8 cellular contexts compared by ENCODE assay signal in the genomic region with DNA sequence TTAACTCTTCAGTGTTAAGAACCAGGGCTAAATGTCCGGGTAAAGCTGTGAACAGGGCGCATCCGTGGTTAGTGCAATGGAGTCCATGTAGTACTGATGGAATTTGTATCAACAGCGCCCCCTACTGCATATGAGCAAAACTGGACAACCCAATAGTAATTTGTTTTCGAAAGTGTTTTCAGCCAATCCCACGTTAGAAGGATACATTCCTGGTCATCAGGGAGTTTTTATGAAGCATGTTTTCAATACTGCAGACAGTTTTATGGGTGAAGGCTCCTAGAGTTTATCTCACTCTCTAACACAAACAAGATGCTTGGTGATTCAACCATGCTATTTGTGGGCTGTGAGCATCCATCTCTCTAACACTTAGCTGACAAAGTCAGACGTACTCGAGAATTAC. TPM values are rescaled to one million over a fixed set of nuclear protein-coding genes. Genes with fewer than 3 reads are reported as not detected.
DNase-seq lines count a peak whose midpoint lies in the region; ATAC-seq and TF ChIP-seq lines count a peak whose summit lies in the region.

No MANE protein-coding gene starts in this region.

- H3K27ac ChIP-seq in Karpas-422 (ENCODE audit: low read length) (no peak overlapping the region), hepatocyte (no peak overlapping the region)

- peaks cover 22% of the 10 kb centered on the region for H3K4me1 ChIP-seq in Karpas-422 (ENCODE audit: low read length)
- peaks cover 12% of the 10 kb centered on the region for H3K4me1 ChIP-seq in hepatocyte (ENCODE audit: insufficient read depth)

- no peaks in the 10 kb centered on the region for H3K27me3 ChIP-seq in Karpas-422 (ENCODE audit: low read length)
- no peaks in the 10 kb centered on the region for H3K27me3 ChIP-seq in hepatocyte

- H3K79me2 ChIP-seq in Karpas-422 (ENCODE audit: low read length), result no peaks in the 10 kb centered on the region
- H3K79me2 ChIP-seq in hepatocyte, result no peaks in the 10 kb centered on the region

- H2AFZ ChIP-seq in Karpas-422 (ENCODE audit: low read length), result peak overlapping the region; percentile 35; the same call in 1 of the 2 replicates
- no peak overlapping the region for H2AFZ ChIP-seq in hepatocyte

- H3K9me3 ChIP-seq in Karpas-422 (ENCODE audit: low read length) (no peaks in the 10 kb centered on the region), hepatocyte (ENCODE audit: low read depth) (no peaks in the 10 kb centered on the region)

- H3K36me3 ChIP-seq in Karpas-422 (ENCODE audit: insufficient read depth, low read length) (no peaks in the 10 kb centered on the region), hepatocyte (replicated peaks; ENCODE audit: insufficient read depth, low read depth) (no peaks in the 10 kb centered on the region)

- DNase-seq in SHP77 (lab: John Stamatoyannopoulos, UW), result peak; percentile 7 to 8
- no peak for DNase-seq in SHP77 treated with DMSO at 0.1 percent for 48 hours (lab: John Stamatoyannopoulos, UW)
- DNase-seq in Karpas-422, result peak; percentile 88
- DNase-seq in activated CD4-positive, alpha-beta T cell treated with anti-CD3 and anti-CD28 coated beads, Interleukin-2, amount 50 U/mL, for 4 hours, result peak; percentile 3 to 15
- peak; percentile 23 for DNase-seq in hepatocyte (ENCODE audit: low spot score)
- peak; percentile 64 for DNase-seq in stimulated activated naive CD8-positive, alpha-beta T cell treated with anti-CD3 and anti-CD28 coated beads, Interleukin-15, Interleukin-2, amounts not matched to agents 100 U/mL and 50 U/mL, for 24 hours
- no peak for DNase-seq in LoVo (ENCODE audit: low spot score)

- TF ChIP-seq CTCF in hepatocyte (IDR thresholded peaks at IDR 0.05; ENCODE audit: poor library complexity), result peak; percentile 49

- ATAC-seq in stimulated activated naive CD8-positive, alpha-beta T cell treated with anti-CD3 and anti-CD28 coated beads, Interleukin-15, Interleukin-2, amounts not matched to agents 100 U/mL and 50 U/mL, for 24 hours, result peak; percentile 68
- ATAC-seq in GM21737 (IDR thresholded peaks at IDR 0.05; ENCODE audit: unreplicated experiment), result no peak

- H4K20me1 ChIP-seq in Karpas-422 (ENCODE audit: insufficient read depth, low read depth, low read length), result no peaks in the 10 kb centered on the region
- H4K20me1 ChIP-seq in hepatocyte (ENCODE audit: insufficient read depth, poor library complexity, severe bottlenecking), result no peaks in the 10 kb centered on the region

- no peak overlapping the region for H3K4me3 ChIP-seq in Karpas-422 (ENCODE audit: low read length)
- no peak overlapping the region for H3K4me3 ChIP-seq in hepatocyte

- 52% methylated on average over 8 of the region's 8 CpGs for WGBS in hepatocyte (ENCODE audit: low lambda C conversion rate, missing lambda C conversion rate)

- no peak overlapping the region for H3K9ac ChIP-seq in Karpas-422 (ENCODE audit: low read length)

- H3K9me2 ChIP-seq in Karpas-422 (replicated peaks; ENCODE audit: insufficient read depth, low read length), result no peaks in the 10 kb centered on the region
- no peaks in the 10 kb centered on the region for H3K9me2 ChIP-seq in hepatocyte (replicated peaks; ENCODE audit: insufficient read depth)

- H3K4me2 ChIP-seq in Karpas-422 (ENCODE audit: low read depth, low read length, poor library complexity, severe bottlenecking) (no peak overlapping the region), hepatocyte (no peak overlapping the region)

RNA-seq across cellular contexts. Expression of gene HNF1B, which starts 46.6 kb away (rescaled TPM):
- total RNA-seq in Karpas-422 (2014; rRNA removed; shearing (Covaris generic); ENCODE audit: low replicate concordance), result not detected in 2 replicates
- 5.7 and 8.8 TPM in 2 replicates for total RNA-seq in hepatocyte
- polyA plus RNA-seq in hepatocyte, result 18.2 and 19.6 TPM in 2 replicates

Comparison
In these comparisons a context has a peak if more than half of its experiments do, and no peak if none do; other contexts are left out.
1. DNase-seq: peak in SHP77 (2 of 2), Karpas-422 (single experiment), activated CD4-positive, alpha-beta T cell treated with anti-CD3 and anti-CD28 coated beads, Interleukin-2, amount 50 U/mL, for 4 hours (2 of 2), hepatocyte (single experiment) and stimulated activated naive CD8-positive, alpha-beta T cell treated with anti-CD3 and anti-CD28 coated beads, Interleukin-15, Interleukin-2, amounts not matched to agents 100 U/mL and 50 U/mL, for 24 hours (single experiment); none in SHP77 treated with DMSO at 0.1 percent for 48 hours (single experiment) and LoVo (single experiment).